1 cellular context compared by ENCODE assay signal in the genomic region with DNA sequence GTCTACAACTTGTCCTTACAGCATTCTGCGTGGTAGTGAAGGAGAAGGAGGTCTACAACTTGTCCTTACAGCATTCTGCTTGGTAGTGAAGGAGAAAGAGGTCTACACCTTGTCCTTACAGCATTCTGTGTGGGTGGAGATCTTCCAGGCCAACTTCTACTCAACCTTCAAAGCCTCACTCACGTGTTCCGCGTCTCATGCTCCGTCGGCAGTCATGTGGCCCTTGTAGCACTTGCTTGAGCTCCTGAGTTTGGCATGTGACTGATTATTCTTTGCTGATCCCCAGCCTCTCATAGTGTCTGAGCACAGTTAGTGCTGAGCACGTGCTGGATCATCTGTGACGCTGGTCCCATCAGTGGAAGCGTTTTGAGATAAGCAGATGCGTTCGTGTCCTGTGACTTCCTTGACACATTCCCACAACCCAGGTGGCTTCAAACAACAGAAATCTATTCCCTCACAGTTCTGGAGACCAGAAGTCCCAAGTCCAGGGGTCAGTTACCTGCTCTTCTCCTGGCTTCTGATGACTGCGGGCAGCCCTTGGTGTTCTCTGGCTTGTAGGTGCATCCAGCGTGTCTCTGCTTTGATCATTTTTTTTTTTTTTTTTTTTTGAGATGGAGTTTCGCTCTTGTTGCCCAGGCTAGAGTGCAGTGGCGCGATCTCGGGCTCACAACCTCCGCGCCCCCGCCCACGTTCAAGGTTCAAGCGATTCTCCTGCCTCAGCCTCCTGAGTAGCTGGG.
A peak's percentile ranks its signal among the peaks of the same experiment; 100 is the strongest.
TF ChIP-seq lines count a peak whose summit lies in the region.

No MANE protein-coding gene starts in this region.

TF ChIP-seq in HepG2, 621 proteins besides CTCF, POLR2A, EP300 and RAD21 (continued from another document and continues in another):
- peak; percentile 66; the same call in 1 of the 2 replicates for TF ChIP-seq FOXK2 (IDR thresholded peaks at IDR 0.05)
- no peak for TF ChIP-seq NR1H2 (CRISPR knock-in tag; IDR thresholded peaks at IDR 0.05; ENCODE audit: borderline replicate concordance, low read depth)
- TF ChIP-seq ZNF768 (CRISPR knock-in tag; IDR thresholded peaks at IDR 0.05) = no peak
- TF ChIP-seq NPAS2 (CRISPR knock-in tag; IDR thresholded peaks at IDR 0.05; ENCODE audit: borderline replicate concordance) = no peak
- peak; percentile 97 for TF ChIP-seq HNF4G (IDR thresholded peaks at IDR 0.05; ENCODE audit: borderline replicate concordance, low read depth, low read length)
- no peak; the same call in 1 of the 2 replicates for TF ChIP-seq HNF4G (CRISPR knock-in tag; IDR thresholded peaks at IDR 0.05; ENCODE audit: borderline replicate concordance, low read depth)
- TF ChIP-seq TBX3 (IDR thresholded peaks at IDR 0.05; ENCODE audit: borderline replicate concordance) = peak; percentile 53; the same call in 1 of the 2 replicates
- no peak for TF ChIP-seq ZNF234 (CRISPR knock-in tag; conservative IDR thresholded peaks at IDR 0.05)
- no peak for TF ChIP-seq SYNCRIP (IDR thresholded peaks at IDR 0.05; ENCODE audit: insufficient read depth, low read depth, low read length)
- TF ChIP-seq HDAC1 (CRISPR knock-in tag; IDR thresholded peaks at IDR 0.05) = peak; percentile 94
- TF ChIP-seq SPEN (CRISPR knock-in tag; IDR thresholded peaks at IDR 0.05; ENCODE audit: low read depth) = no peak
- no peak for TF ChIP-seq PRPF4 (IDR thresholded peaks at IDR 0.05; ENCODE audit: low read depth, low read length, poor library complexity, severe bottlenecking)
- TF ChIP-seq ZMYM4 (CRISPR knock-in tag; IDR thresholded peaks at IDR 0.05) = peak; percentile 68
- TF ChIP-seq SP140L (CRISPR knock-in tag; IDR thresholded peaks at IDR 0.05; ENCODE audit: borderline replicate concordance) = 0 out of 2 replicates have a peak, but pooled peaks have one; percentile 88
- TF ChIP-seq TGIF2 (CRISPR knock-in tag; IDR thresholded peaks at IDR 0.05) = peak; percentile 78; the same call in 1 of the 2 replicates
- TF ChIP-seq ZNF800 (CRISPR knock-in tag; IDR thresholded peaks at IDR 0.05) = 0 out of 2 replicates have a peak, but pooled peaks have one; percentile 55
- no peak for TF ChIP-seq SMARCC2 (IDR thresholded peaks at IDR 0.05)
- TF ChIP-seq, protein P1, sequence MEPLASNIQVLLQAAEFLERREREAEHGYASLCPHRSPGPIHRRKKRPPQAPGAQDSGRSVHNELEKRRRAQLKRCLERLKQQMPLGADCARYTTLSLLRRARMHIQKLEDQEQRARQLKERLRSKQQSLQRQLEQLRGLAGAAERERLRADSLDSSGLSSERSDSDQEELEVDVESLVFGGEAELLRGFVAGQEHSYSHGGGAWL (CRISPR knock-in tag; IDR thresholded peaks at IDR 0.05) = peak; percentile 86
- no peak for TF ChIP-seq ZKSCAN1 (IDR thresholded peaks at IDR 0.05; ENCODE audit: low read length)
- TF ChIP-seq ZFP91 (CRISPR knock-in tag; IDR thresholded peaks at IDR 0.05; ENCODE audit: borderline replicate concordance) = peak; percentile 72
- TF ChIP-seq ZNF646 (CRISPR knock-in tag; IDR thresholded peaks at IDR 0.05) = 0 out of 2 replicates have a peak, but pooled peaks have one; percentile 60
- TF ChIP-seq, protein P2, sequence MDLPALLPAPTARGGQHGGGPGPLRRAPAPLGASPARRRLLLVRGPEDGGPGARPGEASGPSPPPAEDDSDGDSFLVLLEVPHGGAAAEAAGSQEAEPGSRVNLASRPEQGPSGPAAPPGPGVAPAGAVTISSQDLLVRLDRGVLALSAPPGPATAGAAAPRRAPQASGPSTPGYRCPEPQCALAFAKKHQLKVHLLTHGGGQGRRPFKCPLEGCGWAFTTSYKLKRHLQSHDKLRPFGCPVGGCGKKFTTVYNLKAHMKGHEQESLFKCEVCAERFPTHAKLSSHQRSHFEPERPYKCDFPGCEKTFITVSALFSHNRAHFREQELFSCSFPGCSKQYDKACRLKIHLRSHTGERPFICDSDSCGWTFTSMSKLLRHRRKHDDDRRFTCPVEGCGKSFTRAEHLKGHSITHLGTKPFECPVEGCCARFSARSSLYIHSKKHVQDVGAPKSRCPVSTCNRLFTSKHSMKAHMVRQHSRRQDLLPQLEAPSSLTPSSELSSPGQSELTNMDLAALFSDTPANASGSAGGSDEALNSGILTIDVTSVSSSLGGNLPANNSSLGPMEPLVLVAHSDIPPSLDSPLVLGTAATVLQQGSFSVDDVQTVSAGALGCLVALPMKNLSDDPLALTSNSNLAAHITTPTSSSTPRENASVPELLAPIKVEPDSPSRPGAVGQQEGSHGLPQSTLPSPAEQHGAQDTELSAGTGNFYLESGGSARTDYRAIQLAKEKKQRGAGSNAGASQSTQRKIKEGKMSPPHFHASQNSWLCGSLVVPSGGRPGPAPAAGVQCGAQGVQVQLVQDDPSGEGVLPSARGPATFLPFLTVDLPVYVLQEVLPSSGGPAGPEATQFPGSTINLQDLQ (CRISPR knock-in tag; IDR thresholded peaks at IDR 0.05) = no peak
- peak; percentile 75; the same call in 1 of the 2 replicates for TF ChIP-seq ZBTB20 (CRISPR knock-in tag; IDR thresholded peaks at IDR 0.05; ENCODE audit: borderline replicate concordance, low read depth)
- TF ChIP-seq DRAP1 (CRISPR knock-in tag; IDR thresholded peaks at IDR 0.05) = peak; percentile 36
- TF ChIP-seq GLMP (CRISPR knock-in tag; IDR thresholded peaks at IDR 0.05; ENCODE audit: borderline replicate concordance) = no peak
- TF ChIP-seq, protein P3, sequence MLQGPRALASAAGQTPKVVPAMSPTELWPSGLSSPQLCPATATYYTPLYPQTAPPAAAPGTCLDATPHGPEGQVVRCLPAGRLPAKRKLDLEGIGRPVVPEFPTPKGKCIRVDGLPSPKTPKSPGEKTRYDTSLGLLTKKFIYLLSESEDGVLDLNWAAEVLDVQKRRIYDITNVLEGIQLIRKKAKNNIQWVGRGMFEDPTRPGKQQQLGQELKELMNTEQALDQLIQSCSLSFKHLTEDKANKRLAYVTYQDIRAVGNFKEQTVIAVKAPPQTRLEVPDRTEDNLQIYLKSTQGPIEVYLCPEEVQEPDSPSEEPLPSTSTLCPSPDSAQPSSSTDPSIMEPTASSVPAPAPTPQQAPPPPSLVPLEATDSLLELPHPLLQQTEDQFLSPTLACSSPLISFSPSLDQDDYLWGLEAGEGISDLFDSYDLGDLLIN (CRISPR knock-in tag; IDR thresholded peaks at IDR 0.05; ENCODE audit: borderline replicate concordance) = no peak
- TF ChIP-seq POLR2G (IDR thresholded peaks at IDR 0.05; ENCODE audit: low read depth, low read length) = no peak
- TF ChIP-seq RXRA (CRISPR knock-in tag; IDR thresholded peaks at IDR 0.05) = peak; percentile 39; the same call in 1 of the 2 replicates
- no peak for TF ChIP-seq ZNF549 (CRISPR knock-in tag; IDR thresholded peaks at IDR 0.05)
- TF ChIP-seq KDM2A (CRISPR knock-in tag; IDR thresholded peaks at IDR 0.05; ENCODE audit: borderline replicate concordance, low read depth) = peak; percentile 63; the same call in 1 of the 2 replicates
- 0 out of 2 replicates have a peak, but pooled peaks have one; percentile 40 for TF ChIP-seq ZC3H13 (CRISPR knock-in tag; IDR thresholded peaks at IDR 0.05)
- TF ChIP-seq HNRNPUL1 (IDR thresholded peaks at IDR 0.05; ENCODE audit: low read depth, low read length) = no peak
- TF ChIP-seq SIN3B (IDR thresholded peaks at IDR 0.05; ENCODE audit: low read length) = no peak; the same call in 1 of the 2 replicates
- no peak for TF ChIP-seq ZBTB46 (CRISPR knock-in tag; IDR thresholded peaks at IDR 0.05; ENCODE audit: borderline replicate concordance)
- TF ChIP-seq, protein P4, sequence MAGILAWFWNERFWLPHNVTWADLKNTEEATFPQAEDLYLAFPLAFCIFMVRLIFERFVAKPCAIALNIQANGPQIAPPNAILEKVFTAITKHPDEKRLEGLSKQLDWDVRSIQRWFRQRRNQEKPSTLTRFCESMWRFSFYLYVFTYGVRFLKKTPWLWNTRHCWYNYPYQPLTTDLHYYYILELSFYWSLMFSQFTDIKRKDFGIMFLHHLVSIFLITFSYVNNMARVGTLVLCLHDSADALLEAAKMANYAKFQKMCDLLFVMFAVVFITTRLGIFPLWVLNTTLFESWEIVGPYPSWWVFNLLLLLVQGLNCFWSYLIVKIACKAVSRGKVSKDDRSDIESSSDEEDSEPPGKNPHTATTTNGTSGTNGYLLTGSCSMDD (CRISPR knock-in tag; IDR thresholded peaks at IDR 0.05) = no peak
- TF ChIP-seq ZNF30 (CRISPR knock-in tag; IDR thresholded peaks at IDR 0.05) = no peak
